Comparison of ENCODE assay signal across 16 cellular contexts in genomic region chr4:39641451-39641850, GRCh38.
"Had no signal": no experiment of that assay in that cellular context is flagged by ENCODE, and none has a peak within 500 bp of the region (broad histone marks: within the 10 kb centered on the region; RNA-seq: fewer than 3 reads in every experiment).

No MANE protein-coding gene starts in this region.

- H3K27me3 ChIP-seq: colonic mucosa, esophagus squamous epithelium, pancreas, upper lobe of left lung had no signal

- H3K9me3 ChIP-seq: colonic mucosa, esophagus squamous epithelium, pancreas, upper lobe of left lung had no signal

- FAIRE-seq: pancreas had no signal

- H3K4me3 Mint-ChIP-seq: nephron progenitor cell; stimulated activated memory B cell treated with anti-CD40 and anti-IgM and Interleukin-4, amounts not matched to agents 10 μg/mL and 1 μg/mL and 100 μg/mL, for 72 hours had no signal

- H3K9me3 Mint-ChIP-seq: activated T-cell treated with anti-CD3 and anti-CD28 coated beads, Interleukin-2, amount 50 U/mL, for 4 hours; nephron progenitor cell; stimulated activated memory B cell treated with anti-CD40 and anti-IgM and Interleukin-4, amounts not matched to agents 10 μg/mL and 1 μg/mL and 100 μg/mL, for 72 hours; T-helper 2 cell treated with Interferon-gamma antibody and Interleukin-4, amounts not matched to agents 5 μg/mL and 100 μg/mL, for 36 hours had no signal

- ATAC-seq: activated CD4-positive, CD25-positive, alpha-beta regulatory T cell treated with anti-CD3 and anti-CD28 coated beads, Interleukin-2, amount 50 U/mL, for 24 hours; activated T-cell treated with anti-CD3 and anti-CD28 coated beads, Interleukin-2, amount 50 U/mL, for 4 hours; pancreas; stimulated activated memory B cell treated with anti-CD40 and anti-IgM and Interleukin-4, amounts not matched to agents 10 μg/mL and 1 μg/mL and 100 μg/mL, for 72 hours had no signal

- H3K36me3 Mint-ChIP-seq: stimulated activated memory B cell treated with anti-CD40 and anti-IgM and Interleukin-4, amounts not matched to agents 10 μg/mL and 1 μg/mL and 100 μg/mL, for 72 hours had no signal

- DNase-seq: activated effector memory CD4-positive, alpha-beta T cell treated with Interleukin-2 at 50 U/mL for 16 hours; activated naive CD4-positive, alpha-beta T cell treated with anti-CD3 and anti-CD28 coated beads, Interleukin-2, amount 50 U/mL, for 16 hours; activated T-cell treated with anti-CD3 and anti-CD28 coated beads, Interleukin-2, amount 50 U/mL, for 4 hours; caudate nucleus; colonic mucosa; esophagus squamous epithelium; foreskin fibroblast; hippocampal formation; kidney glomerular epithelial cell; nephron progenitor cell; pancreas; stimulated activated CD4-positive, alpha-beta T cell treated with anti-CD3 and anti-CD28 coated beads, Interleukin-2, amount 100 ng/mL, for 48 hours; upper lobe of left lung had no signal

- H3K27me3 Mint-ChIP-seq: stimulated activated memory B cell treated with anti-CD40 and anti-IgM and Interleukin-4, amounts not matched to agents 10 μg/mL and 1 μg/mL and 100 μg/mL, for 72 hours had no signal

- H3K4me3 ChIP-seq: colonic mucosa, esophagus squamous epithelium, pancreas, upper lobe of left lung had no signal

- H3K27ac Mint-ChIP-seq: nephron progenitor cell; stimulated activated memory B cell treated with anti-CD40 and anti-IgM and Interleukin-4, amounts not matched to agents 10 μg/mL and 1 μg/mL and 100 μg/mL, for 72 hours; T-helper 2 cell treated with Interferon-gamma antibody and Interleukin-4, amounts not matched to agents 5 μg/mL and 100 μg/mL, for 36 hours had no signal

- H3K36me3 ChIP-seq: colonic mucosa, esophagus squamous epithelium, pancreas, upper lobe of left lung had no signal

- H3K27ac ChIP-seq: colonic mucosa, esophagus squamous epithelium, pancreas, upper lobe of left lung had no signal
